In genomic region chr10:19017491-19017890, GRCh38 we compare ENCODE assay signal across 6 cellular contexts. TPM values are rescaled to one million over a fixed set of nuclear protein-coding genes. Genes with fewer than 3 reads are reported as not detected.
"Had no signal": no experiment of that assay in that cellular context is flagged by ENCODE, and none has a peak within 500 bp of the region (broad histone marks: within the 10 kb centered on the region; RNA-seq: fewer than 3 reads in every experiment).

No MANE protein-coding gene starts in this region.

- H3K4me3 ChIP-seq: GM23338 had no signal

- H3K4me2 ChIP-seq: GM23338, KMS-11 had no signal

- H3K27ac ChIP-seq: KMS-11 had no signal

- H3K9ac ChIP-seq: KMS-11 had no signal

- H2AFZ ChIP-seq: GM23338 had no signal

- ATAC-seq: GM23338 had no signal

- DNase-seq: H9, HCEC 1CT, KBM-7 had no signal

RNA-seq across cellular contexts. Expression of gene MALRD1, which starts 31.1 kb away (rescaled TPM):
- polyA plus RNA-seq: IgD-negative memory B cell had no signal
